1 cellular context compared by ENCODE assay signal in genomic region chr3:158642005-158642404, GRCh38.
TF ChIP-seq lines count a peak whose summit lies in the region.

No MANE protein-coding gene starts in this region.

TF ChIP-seq in K562, 482 proteins besides CTCF, POLR2A, EP300 and RAD21 (continues in another document):
- no peak for TF ChIP-seq ZNF3 (CRISPR knock-in tag; IDR thresholded peaks at IDR 0.05)
- TF ChIP-seq DEAF1 (CRISPR knock-in tag; IDR thresholded peaks at IDR 0.05): no peak
- TF ChIP-seq SOX6 (IDR thresholded peaks at IDR 0.05): peak; percentile 52; the same call in 1 of the 2 replicates
- TF ChIP-seq, protein P1, sequence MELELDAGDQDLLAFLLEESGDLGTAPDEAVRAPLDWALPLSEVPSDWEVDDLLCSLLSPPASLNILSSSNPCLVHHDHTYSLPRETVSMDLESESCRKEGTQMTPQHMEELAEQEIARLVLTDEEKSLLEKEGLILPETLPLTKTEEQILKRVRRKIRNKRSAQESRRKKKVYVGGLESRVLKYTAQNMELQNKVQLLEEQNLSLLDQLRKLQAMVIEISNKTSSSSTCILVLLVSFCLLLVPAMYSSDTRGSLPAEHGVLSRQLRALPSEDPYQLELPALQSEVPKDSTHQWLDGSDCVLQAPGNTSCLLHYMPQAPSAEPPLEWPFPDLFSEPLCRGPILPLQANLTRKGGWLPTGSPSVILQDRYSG (tag; conservative IDR thresholded peaks at IDR 0.05; ENCODE audit: low read depth): no peak
- TF ChIP-seq, protein P2, sequence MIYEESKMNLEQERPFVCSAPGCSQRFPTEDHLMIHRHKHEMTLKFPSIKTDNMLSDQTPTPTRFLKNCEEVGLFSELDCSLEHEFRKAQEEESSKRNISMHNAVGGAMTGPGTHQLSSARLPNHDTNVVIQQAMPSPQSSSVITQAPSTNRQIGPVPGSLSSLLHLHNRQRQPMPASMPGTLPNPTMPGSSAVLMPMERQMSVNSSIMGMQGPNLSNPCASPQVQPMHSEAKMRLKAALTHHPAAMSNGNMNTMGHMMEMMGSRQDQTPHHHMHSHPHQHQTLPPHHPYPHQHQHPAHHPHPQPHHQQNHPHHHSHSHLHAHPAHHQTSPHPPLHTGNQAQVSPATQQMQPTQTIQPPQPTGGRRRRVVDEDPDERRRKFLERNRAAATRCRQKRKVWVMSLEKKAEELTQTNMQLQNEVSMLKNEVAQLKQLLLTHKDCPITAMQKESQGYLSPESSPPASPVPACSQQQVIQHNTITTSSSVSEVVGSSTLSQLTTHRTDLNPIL (CRISPR knock-in tag; IDR thresholded peaks at IDR 0.05): no peak
- peak; percentile 71 for TF ChIP-seq TCF3 (CRISPR knock-in tag; IDR thresholded peaks at IDR 0.05)
- no peak for TF ChIP-seq RBM15 (IDR thresholded peaks at IDR 0.05; ENCODE audit: insufficient read depth, low read length)
- TF ChIP-seq CXXC5 (CRISPR knock-in tag; IDR thresholded peaks at IDR 0.05): peak; percentile 80
- TF ChIP-seq TFAP4 (CRISPR knock-in tag; IDR thresholded peaks at IDR 0.05; ENCODE audit: borderline replicate concordance): peak; percentile 42; the same call in 1 of the 2 replicates
- no peak for TF ChIP-seq SREBF2 (CRISPR knock-in tag; IDR thresholded peaks at IDR 0.05)
- TF ChIP-seq TEAD2 (tag; IDR thresholded peaks at IDR 0.05): no peak
- TF ChIP-seq MYC (IDR thresholded peaks at IDR 0.05; ENCODE audit: low read depth, low read length): no peak
- TF ChIP-seq MYC (CRISPR knock-in tag; IDR thresholded peaks at IDR 0.05; ENCODE audit: borderline replicate concordance, low read depth): no peak
- TF ChIP-seq U2AF1 (optimal IDR thresholded peaks at IDR 0.05; ENCODE audit: low read depth, low read length): no peak
- TF ChIP-seq SMAD4 (CRISPR knock-in tag; conservative IDR thresholded peaks at IDR 0.05): 0 out of 2 replicates have a peak, but pooled peaks have one; percentile 49
- TF ChIP-seq ZNF561 (CRISPR knock-in tag; conservative IDR thresholded peaks at IDR 0.05): no peak
- TF ChIP-seq RBBP5 (IDR thresholded peaks at IDR 0.05; ENCODE audit: borderline replicate concordance, insufficient read depth, low read length, poor library complexity, severe bottlenecking): no peak
- TF ChIP-seq NCOR1 (IDR thresholded peaks at IDR 0.05): peak; percentile 50
- TF ChIP-seq STAT5A (IDR thresholded peaks at IDR 0.05; ENCODE audit: borderline replicate concordance, low read length): 0 out of 2 replicates have a peak, but pooled peaks have one; percentile 16
- peak; percentile 14; the same call in 1 of the 2 replicates for TF ChIP-seq JUND (IDR thresholded peaks at IDR 0.05; ENCODE audit: borderline replicate concordance, low read depth, low read length)
- TF ChIP-seq JUND (tag; IDR thresholded peaks at IDR 0.05; ENCODE audit: borderline replicate concordance, low read depth, low read length): 0 out of 3 replicates have a peak, but pooled peaks have one; percentile 8
- TF ChIP-seq NR2C2 (CRISPR knock-in tag; IDR thresholded peaks at IDR 0.05): no peak
- TF ChIP-seq NR2C2 (tag; IDR thresholded peaks at IDR 0.05): peak; percentile 42; the same call in 1 of the 2 replicates
- TF ChIP-seq, protein P3, sequence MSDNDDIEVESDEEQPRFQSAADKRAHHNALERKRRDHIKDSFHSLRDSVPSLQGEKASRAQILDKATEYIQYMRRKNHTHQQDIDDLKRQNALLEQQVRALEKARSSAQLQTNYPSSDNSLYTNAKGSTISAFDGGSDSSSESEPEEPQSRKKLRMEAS (CRISPR knock-in tag; IDR thresholded peaks at IDR 0.05): no peak
- no peak for TF ChIP-seq HNRNPLL (IDR thresholded peaks at IDR 0.05; ENCODE audit: low read depth, low read length, poor library complexity, severe bottlenecking)
- no peak for TF ChIP-seq SRSF1 (IDR thresholded peaks at IDR 0.05; ENCODE audit: low read depth, low read length)
- peak; percentile 89 for TF ChIP-seq ARID1B (IDR thresholded peaks at IDR 0.05)
- no peak for TF ChIP-seq EHMT2 (IDR thresholded peaks at IDR 0.05)
- TF ChIP-seq PML (IDR thresholded peaks at IDR 0.05; ENCODE audit: low read length): peak; percentile 72; the same call in 1 of the 2 replicates
- peak; percentile 83 for TF ChIP-seq CBFA2T3 (IDR thresholded peaks at IDR 0.05)
- TF ChIP-seq ZFP1 (CRISPR knock-in tag; IDR thresholded peaks at IDR 0.05): no peak
- TF ChIP-seq, protein P4, sequence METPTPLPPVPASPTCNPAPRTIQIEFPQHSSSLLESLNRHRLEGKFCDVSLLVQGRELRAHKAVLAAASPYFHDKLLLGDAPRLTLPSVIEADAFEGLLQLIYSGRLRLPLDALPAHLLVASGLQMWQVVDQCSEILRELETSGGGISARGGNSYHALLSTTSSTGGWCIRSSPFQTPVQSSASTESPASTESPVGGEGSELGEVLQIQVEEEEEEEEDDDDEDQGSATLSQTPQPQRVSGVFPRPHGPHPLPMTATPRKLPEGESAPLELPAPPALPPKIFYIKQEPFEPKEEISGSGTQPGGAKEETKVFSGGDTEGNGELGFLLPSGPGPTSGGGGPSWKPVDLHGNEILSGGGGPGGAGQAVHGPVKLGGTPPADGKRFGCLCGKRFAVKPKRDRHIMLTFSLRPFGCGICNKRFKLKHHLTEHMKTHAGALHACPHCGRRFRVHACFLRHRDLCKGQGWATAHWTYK (CRISPR knock-in tag; IDR thresholded peaks at IDR 0.05): 0 out of 2 replicates have a peak, but pooled peaks have one; percentile 73
- no peak for TF ChIP-seq PCBP1 (IDR thresholded peaks at IDR 0.05; ENCODE audit: low read depth, low read length, poor library complexity, severe bottlenecking)
- TF ChIP-seq ZNF696 (CRISPR knock-in tag; conservative IDR thresholded peaks at IDR 0.05): no peak
- TF ChIP-seq ZNF121 (CRISPR knock-in tag; conservative IDR thresholded peaks at IDR 0.05): no peak
- 0 out of 2 replicates have a peak, but pooled peaks have one; percentile 30 for TF ChIP-seq NCOA1 (IDR thresholded peaks at IDR 0.05; ENCODE audit: low read depth)
- TF ChIP-seq NFIX (CRISPR knock-in tag; IDR thresholded peaks at IDR 0.05; ENCODE audit: low read depth): no peak
- TF ChIP-seq PBX2 (CRISPR knock-in tag; IDR thresholded peaks at IDR 0.05; ENCODE audit: low read depth): no peak
- TF ChIP-seq PBX2 (tag; conservative IDR thresholded peaks at IDR 0.05; ENCODE audit: low read depth): peak; percentile 94
- TF ChIP-seq CLOCK (CRISPR knock-in tag; IDR thresholded peaks at IDR 0.05; ENCODE audit: borderline replicate concordance): no peak
- TF ChIP-seq ZKSCAN3 (CRISPR knock-in tag; IDR thresholded peaks at IDR 0.05): no peak
- peak; percentile 49 for TF ChIP-seq HDAC3 (IDR thresholded peaks at IDR 0.05; ENCODE audit: borderline replicate concordance, partially characterized antibody)
- TF ChIP-seq MAFK (IDR thresholded peaks at IDR 0.05; ENCODE audit: low read length): no peak
- TF ChIP-seq, protein P5, sequence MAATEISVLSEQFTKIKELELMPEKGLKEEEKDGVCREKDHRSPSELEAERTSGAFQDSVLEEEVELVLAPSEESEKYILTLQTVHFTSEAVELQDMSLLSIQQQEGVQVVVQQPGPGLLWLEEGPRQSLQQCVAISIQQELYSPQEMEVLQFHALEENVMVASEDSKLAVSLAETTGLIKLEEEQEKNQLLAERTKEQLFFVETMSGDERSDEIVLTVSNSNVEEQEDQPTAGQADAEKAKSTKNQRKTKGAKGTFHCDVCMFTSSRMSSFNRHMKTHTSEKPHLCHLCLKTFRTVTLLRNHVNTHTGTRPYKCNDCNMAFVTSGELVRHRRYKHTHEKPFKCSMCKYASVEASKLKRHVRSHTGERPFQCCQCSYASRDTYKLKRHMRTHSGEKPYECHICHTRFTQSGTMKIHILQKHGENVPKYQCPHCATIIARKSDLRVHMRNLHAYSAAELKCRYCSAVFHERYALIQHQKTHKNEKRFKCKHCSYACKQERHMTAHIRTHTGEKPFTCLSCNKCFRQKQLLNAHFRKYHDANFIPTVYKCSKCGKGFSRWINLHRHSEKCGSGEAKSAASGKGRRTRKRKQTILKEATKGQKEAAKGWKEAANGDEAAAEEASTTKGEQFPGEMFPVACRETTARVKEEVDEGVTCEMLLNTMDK (IDR thresholded peaks at IDR 0.05; ENCODE audit: borderline replicate concordance, insufficient read depth, low read depth, low read length, poor library complexity, severe bottlenecking): no peak
- TF ChIP-seq KLF16 (IDR thresholded peaks at IDR 0.05): peak; percentile 60; the same call in 1 of the 2 replicates
- TF ChIP-seq RCOR1 (IDR thresholded peaks at IDR 0.05; ENCODE audit: borderline replicate concordance in 1 of 2, low read depth in 2 of 2, low read length in 2 of 2): 0 out of 4 replicates have a peak, but pooled peaks of 1 of the 2 experiments have one; percentile 30
- TF ChIP-seq ZC3H8 (IDR thresholded peaks at IDR 0.05): no peak
- no peak for TF ChIP-seq ZNF239 (CRISPR knock-in tag; IDR thresholded peaks at IDR 0.05)
- 0 out of 4 replicates have a peak, but pooled peaks of 1 of the 2 experiments have one; percentile 3 for TF ChIP-seq ETV6 (IDR thresholded peaks at IDR 0.05; ENCODE audit: borderline replicate concordance in 1 of 2, low read depth in 2 of 2, low read length in 1 of 2)
- no peak for TF ChIP-seq ETV6 (CRISPR knock-in tag; IDR thresholded peaks at IDR 0.05; ENCODE audit: borderline replicate concordance)
- no peak for TF ChIP-seq ZNF583 (CRISPR knock-in tag; IDR thresholded peaks at IDR 0.05)
- TF ChIP-seq, protein P6, sequence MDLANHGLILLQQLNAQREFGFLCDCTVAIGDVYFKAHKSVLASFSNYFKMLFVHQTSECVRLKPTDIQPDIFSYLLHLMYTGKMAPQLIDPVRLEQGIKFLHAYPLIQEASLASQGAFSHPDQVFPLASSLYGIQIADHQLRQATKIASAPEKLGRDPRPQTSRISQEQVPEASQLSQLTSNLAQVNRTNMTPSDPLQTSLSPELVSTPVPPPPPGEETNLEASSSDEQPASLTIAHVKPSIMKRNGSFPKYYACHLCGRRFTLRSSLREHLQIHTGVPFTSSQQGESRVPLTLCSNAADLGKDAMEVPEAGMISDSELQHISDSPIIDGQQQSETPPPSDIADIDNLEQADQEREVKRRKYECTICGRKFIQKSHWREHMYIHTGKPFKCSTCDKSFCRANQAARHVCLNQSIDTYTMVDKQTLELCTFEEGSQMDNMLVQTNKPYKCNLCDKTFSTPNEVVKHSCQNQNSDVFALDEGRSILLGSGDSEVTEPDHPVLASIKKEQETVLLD (IDR thresholded peaks at IDR 0.05): no peak
- no peak for TF ChIP-seq FOXK1 (CRISPR knock-in tag; IDR thresholded peaks at IDR 0.05; ENCODE audit: borderline replicate concordance)
- TF ChIP-seq ZEB2 (IDR thresholded peaks at IDR 0.05): peak; percentile 38; the same call in 1 of the 2 replicates
- no peak for TF ChIP-seq GATAD2A (IDR thresholded peaks at IDR 0.05)
- TF ChIP-seq ZNF143 (CRISPR knock-in tag; IDR thresholded peaks at IDR 0.05): no peak
- TF ChIP-seq KLF1 (tag; IDR thresholded peaks at IDR 0.05): peak; percentile 72; the same call in 1 of the 2 replicates
- TF ChIP-seq ZNF668 (CRISPR knock-in tag; IDR thresholded peaks at IDR 0.05): no peak
- no peak for TF ChIP-seq MEF2A (IDR thresholded peaks at IDR 0.05; ENCODE audit: control insufficient read depth, low read depth, low read length)
- peak; percentile 63 for TF ChIP-seq CBFA2T2 (conservative IDR thresholded peaks at IDR 0.05)
